In the genomic region with DNA sequence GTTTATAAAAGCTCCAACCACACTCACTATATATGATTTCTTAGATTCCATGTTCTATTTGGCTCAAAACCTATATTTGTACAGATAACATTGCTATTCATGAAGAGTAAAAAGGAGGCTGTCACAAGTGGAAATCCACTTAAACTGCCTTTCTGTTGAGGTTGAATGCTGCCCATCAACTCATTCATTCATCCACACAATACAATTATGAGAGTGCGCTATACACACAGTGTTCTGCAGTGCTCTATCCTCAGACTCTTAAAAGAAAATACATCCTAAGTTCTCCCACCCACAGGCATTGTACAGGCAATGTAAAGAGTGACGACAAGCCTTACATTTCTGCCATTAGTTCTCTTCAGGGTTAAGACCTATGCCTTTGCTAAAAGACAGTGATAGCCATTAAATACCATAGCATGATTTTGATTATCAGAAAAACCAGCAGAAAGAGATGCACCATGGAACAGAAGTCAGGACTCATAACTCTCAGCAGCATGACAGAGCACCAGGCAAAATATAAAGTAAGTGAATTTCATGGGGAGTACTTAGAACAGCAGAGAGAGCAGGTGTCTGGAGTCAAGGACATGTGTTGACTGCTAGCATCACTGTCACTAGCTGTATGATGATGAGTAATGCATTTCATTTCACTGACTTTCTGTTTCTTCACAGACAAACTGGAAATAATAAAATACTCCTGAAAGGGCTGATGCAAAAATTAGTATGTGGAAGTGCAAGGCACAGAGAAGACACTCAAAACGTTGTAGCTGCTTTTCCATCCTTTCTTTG, we compare ENCODE assay signal across 22 cellular contexts.
A peak's percentile ranks its signal among the peaks of the same experiment; 100 is the strongest.
DNase-seq lines count a peak whose midpoint lies in the region; ATAC-seq and TF ChIP-seq lines count a peak whose summit lies in the region.
"Had no signal": no experiment of that assay in that cellular context is flagged by ENCODE, and none has a peak within 500 bp of the region (broad histone marks: within the 10 kb centered on the region; RNA-seq: fewer than 3 reads in every experiment).

No MANE protein-coding gene starts in this region.

- no peak for TF ChIP-seq POLR2A in sigmoid colon (IDR thresholded peaks at IDR 0.05)

- H3K27me3 ChIP-seq in sigmoid colon: no peaks in the 10 kb centered on the region
- no peaks in the 10 kb centered on the region for H3K27me3 ChIP-seq in effector memory CD4-positive, alpha-beta T cell (replicated peaks; ENCODE audit: control insufficient read depth, insufficient read depth, low read length, poor library complexity, severe bottlenecking)
- H3K27me3 ChIP-seq: cardiac muscle cell had no signal

- DNase-seq in activated CD4-positive, CD25-positive, alpha-beta regulatory T cell (lab: John Stamatoyannopoulos, UW): no peak
- peak; percentile 51 for DNase-seq in NCI-H345 (lab: John Stamatoyannopoulos, UW)
- DNase-seq in activated gamma-delta T cell (lab: John Stamatoyannopoulos, UW): no peak
- no peak for DNase-seq in GM13976 (ENCODE audit: low spot score)
- DNase-seq in sigmoid colon: no peak
- no peak for DNase-seq in effector memory CD4-positive, alpha-beta T cell
- DNase-seq: activated CD4-positive, alpha-beta T cell treated with anti-CD3 and anti-CD28 coated beads, Interleukin-2, amount 50 U/mL, for 4 hours; activated T-cell treated with anti-CD3 and anti-CD28 coated beads for 4 hours; amniotic stem cell; dorsolateral prefrontal cortex; erythroblast; GM23248; left colon; NCI-H2029; NCI-H69; posterior cingulate gyrus; SHP77 treated with DMSO at 0.1 percent for 48 hours had no signal

- no peaks in the 10 kb centered on the region for H3K4me1 ChIP-seq in sigmoid colon
- H3K4me1 ChIP-seq in effector memory CD4-positive, alpha-beta T cell (ENCODE audit: control insufficient read depth, insufficient read depth, low read length, poor library complexity, severe bottlenecking): no peaks in the 10 kb centered on the region
- H3K4me1 ChIP-seq: A549 had no signal

- no peak overlapping the region for H3K4me3 ChIP-seq in sigmoid colon
- H3K4me3 ChIP-seq in effector memory CD4-positive, alpha-beta T cell (ENCODE audit: insufficient read depth, low read depth, low read length, poor library complexity, severe bottlenecking): no peak overlapping the region
- H3K4me3 ChIP-seq: A549; BLaER1 treated with 17β-estradiol and CSF1 and Interleukin-3, amounts not matched to agents 10 nM and 100 nM; cardiac muscle cell; dorsolateral prefrontal cortex; GM23248 had no signal

- H3K27ac ChIP-seq in sigmoid colon: no peak overlapping the region
- H3K27ac ChIP-seq in effector memory CD4-positive, alpha-beta T cell (ENCODE audit: insufficient read depth, low read length, poor library complexity, severe bottlenecking): no peak overlapping the region
- H3K27ac ChIP-seq: A549; BLaER1 treated with 17β-estradiol and CSF1 and Interleukin-3, amounts not matched to agents 10 nM and 100 nM; cardiac muscle cell; dorsolateral prefrontal cortex; GM23248 had no signal

- peak; percentile 73 to 78 for ATAC-seq in activated CD4-positive, CD25-positive, alpha-beta regulatory T cell treated with anti-CD3 and anti-CD28 coated beads, Interleukin-2, amount 50 U/mL, for 24 hours
- ATAC-seq in HG03159 (IDR thresholded peaks at IDR 0.05; ENCODE audit: unreplicated experiment): peak; percentile 39
- ATAC-seq: A549, left colon had no signal

- in situ Hi-C loops in GM13976 (cut with MboI; ENCODE audit: low sequenced_read_pairs, unreplicated experiment): no loop called here

- no peaks in the 10 kb centered on the region for H3K36me3 ChIP-seq in sigmoid colon
- no peaks in the 10 kb centered on the region for H3K36me3 ChIP-seq in effector memory CD4-positive, alpha-beta T cell (ENCODE audit: control insufficient read depth, insufficient read depth, low read length)
- H3K36me3 ChIP-seq: BLaER1 treated with 17β-estradiol and CSF1 and Interleukin-3, amounts not matched to agents 10 nM and 100 nM; cardiac muscle cell had no signal

- intact Hi-C loops in sigmoid colon (cut with DNase I): no loop called here

- TF ChIP-seq EP300 in sigmoid colon (IDR thresholded peaks at IDR 0.05): no peak

- no peak for TF ChIP-seq CTCF in GM13976 (IDR thresholded peaks at IDR 0.05; ENCODE audit: borderline replicate concordance, control extremely low read depth, extremely low read depth, insufficient read depth, missing control alignments)
- TF ChIP-seq CTCF in sigmoid colon (IDR thresholded peaks at IDR 0.05): no peak

- WGBS in sigmoid colon, 2 donors: 73 to 79% methylated on average over 3 of the region's 3 CpGs

- no peaks in the 10 kb centered on the region for H3K9me3 ChIP-seq in sigmoid colon
- H3K9me3 ChIP-seq in effector memory CD4-positive, alpha-beta T cell (ENCODE audit: control insufficient read depth, low read length): no peaks in the 10 kb centered on the region
- H3K9me3 ChIP-seq: A549; BLaER1 treated with 17β-estradiol and CSF1 and Interleukin-3, amounts not matched to agents 10 nM and 100 nM had no signal
